ENCODE assay signal across 12 cellular contexts in the genomic region with DNA sequence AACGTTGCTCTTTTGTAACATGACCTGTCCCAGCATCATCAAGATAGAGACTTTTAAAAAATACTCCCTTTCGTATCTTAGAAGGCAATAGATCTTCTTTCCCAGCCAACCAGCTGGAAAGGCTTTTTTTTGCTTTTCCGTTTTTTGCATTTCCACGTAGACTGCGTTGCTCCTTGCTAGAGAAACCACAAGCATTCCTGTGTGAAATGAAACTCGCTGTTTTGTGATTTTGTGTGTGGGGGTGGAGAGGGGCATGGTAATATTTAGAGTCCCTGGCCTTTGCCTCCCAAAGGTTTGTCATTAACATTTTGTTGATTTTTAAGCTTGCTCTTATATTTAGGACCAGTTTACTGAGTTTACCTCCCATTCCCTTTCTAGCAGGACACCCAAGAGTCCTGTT.
DNase-seq lines count a peak whose midpoint lies in the region; ATAC-seq, FAIRE-seq and TF ChIP-seq lines count a peak whose summit lies in the region.
"Had no signal": no experiment of that assay in that cellular context is flagged by ENCODE, and none has a peak within 500 bp of the region (broad histone marks: within the 10 kb centered on the region; RNA-seq: fewer than 3 reads in every experiment).

No MANE protein-coding gene starts in this region.

- no TSS peak for BruUV-seq in PC-9 (replicated peaks; lab: Mats Ljungman, UMichigan)

- H2AFZ ChIP-seq in PC-9: peak overlapping the region; percentile 68

- no peaks in the 10 kb centered on the region for H3K9me2 ChIP-seq in PC-9 (ENCODE audit: insufficient read depth)

- H3K4me1 ChIP-seq in PC-9 (replicated peaks; ENCODE audit: insufficient read depth) (peaks cover 4% of the 10 kb centered on the region; the same call in 1 of the 2 replicates), pancreas (no peaks in the 10 kb centered on the region)

- intact Hi-C loops in PC-9 (cut with micrococcal nuclease; ENCODE audit: unreplicated experiment) (no loop called here), pancreas (cut with DNase I) (no loop called here)

- H4K20me1 ChIP-seq in PC-9 (ENCODE audit: insufficient read depth): no peaks in the 10 kb centered on the region

- H3K36me3 ChIP-seq in PC-9 (ENCODE audit: low read depth) (no peaks in the 10 kb centered on the region), pancreas (no peaks in the 10 kb centered on the region)

- peak; percentile 89 for DNase-seq in AG10803 (ENCODE audit: low read depth)
- no peak for DNase-seq in PC-9
- peak; percentile 67 for DNase-seq in fibroblast of mammary gland (ENCODE audit: low read depth)
- DNase-seq in pancreas: no peak
- no peak for DNase-seq in activated CD4-positive, alpha-beta T cell treated with anti-CD3 and anti-CD28 coated beads for 48 hours
- no peak for DNase-seq in DMS 273 treated with DMSO at 0.1 percent for 48 hours (lab: John Stamatoyannopoulos, UW)
- DNase-seq in CD1c-positive myeloid dendritic cell (ENCODE audit: extremely low spot score): no peak
- DNase-seq in HK-2 (ENCODE audit: unreplicated experiment): no peak
- DNase-seq: activated gamma-delta T cell; naive thymus-derived CD8-positive, alpha-beta T cell; NCI-H526 had no signal

- no peaks in the 10 kb centered on the region for H3F3A ChIP-seq in PC-9 (ENCODE audit: insufficient read depth, low read depth)

- H3K9me3 ChIP-seq in PC-9 (ENCODE audit: insufficient read depth, low read depth): no peaks in the 10 kb centered on the region
- H3K9me3 ChIP-seq in pancreas: no peaks in the 10 kb centered on the region

- H3K79me2 ChIP-seq in PC-9 (ENCODE audit: low read depth): no peaks in the 10 kb centered on the region

- H3K27ac ChIP-seq in PC-9 (no peak overlapping the region), pancreas (peak overlapping the region in 2 of 4 donors; percentile 27 to 48)
- H3K27ac ChIP-seq: epithelial cell of prostate had no signal

- peak in 3 of 4 donors; percentile 22 to 38 (median 35) for ATAC-seq in pancreas
- ATAC-seq: naive thymus-derived CD8-positive, alpha-beta T cell had no signal

- POLR2A ChIA-PET in PC-9 (lab: Charles Lee; ENCODE audit: unreplicated experiment): no interaction called here

- TF ChIP-seq CTCF in AG10803 (conservative IDR thresholded peaks at IDR 0.05; ENCODE audit: low read length) (no peak), PC-9 (conservative IDR thresholded peaks at IDR 0.05) (no peak), fibroblast of mammary gland (conservative IDR thresholded peaks at IDR 0.05; ENCODE audit: control insufficient read depth, insufficient read depth, low read depth, low read length) (no peak), pancreas (IDR thresholded peaks at IDR 0.05) (no peak)

- H3K27me3 ChIP-seq in PC-9 (ENCODE audit: insufficient read depth, low read depth): no peaks in the 10 kb centered on the region
- no peaks in the 10 kb centered on the region for H3K27me3 ChIP-seq in pancreas

- CTCF ChIA-PET in PC-9 (lab: Charles Lee): no interaction called here

- peak overlapping the region; percentile 68 for H3K4me2 ChIP-seq in PC-9

- WGBS in pancreas, 2 donors: 35 to 47% methylated on average over 6 of the region's 6 CpGs

- FAIRE-seq in pancreas (lab: Jason Lieb, UNC): no peak

- H3K4me3 ChIP-seq in AG10803 (ENCODE audit: low read length): peak overlapping the region; percentile 54
- peak overlapping the region; percentile 24; the same call in 1 of the 2 replicates for H3K4me3 ChIP-seq in PC-9
- H3K4me3 ChIP-seq in fibroblast of mammary gland (ENCODE audit: control insufficient read depth, low read depth, low read length): peak overlapping the region; percentile 42
- peak overlapping the region in 1 of 4 donors; percentile 3 for H3K4me3 ChIP-seq in pancreas

Comparison
In these comparisons a context has a peak if more than half of its experiments do, and no peak if none do; other contexts are left out.
1. DNase-seq: peak in AG10803 (single experiment) and fibroblast of mammary gland (single experiment); none in PC-9 (0 of 2), pancreas (0 of 6), activated CD4-positive, alpha-beta T cell treated with anti-CD3 and anti-CD28 coated beads for 48 hours (single experiment), DMS 273 treated with DMSO at 0.1 percent for 48 hours (single experiment), CD1c-positive myeloid dendritic cell (single experiment) and HK-2 (single experiment).